24 cellular contexts compared by ENCODE assay signal in the genomic region with DNA sequence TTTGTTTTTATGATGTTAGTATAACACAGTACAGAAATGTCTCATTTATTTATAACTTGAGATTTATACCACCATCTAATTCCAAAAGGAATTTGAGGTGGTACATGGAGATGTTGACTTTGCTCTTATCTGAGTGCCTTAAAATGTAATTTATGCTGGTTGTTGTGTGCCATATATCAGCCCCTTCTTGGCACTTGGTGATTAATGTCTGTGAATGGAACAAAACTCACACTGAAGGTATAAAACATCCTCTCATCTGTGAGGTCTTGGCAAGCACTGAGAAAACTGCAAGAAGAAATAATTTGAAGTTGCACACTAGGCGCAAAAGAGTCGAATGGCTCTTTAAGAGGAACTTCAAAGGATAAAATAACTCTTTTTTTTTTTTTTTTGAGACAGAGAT.
"Had no signal": no experiment of that assay in that cellular context is flagged by ENCODE, and none has a peak within 500 bp of the region (broad histone marks: within the 10 kb centered on the region; RNA-seq: fewer than 3 reads in every experiment).

No MANE protein-coding gene starts in this region.

- H3K9me3 ChIP-seq: heart right ventricle, left ventricle myocardium inferior, ovary, right atrium auricular region, right lobe of liver, tibial nerve, vagina had no signal

- H3K4me3 ChIP-seq: heart right ventricle, hepatocyte, left ventricle myocardium inferior, lung, ovary, right atrium auricular region, right lobe of liver, smooth muscle cell, tibial nerve, vagina had no signal

- DNase-seq: heart right ventricle; kidney glomerular epithelial cell; left cardiac atrium; left ventricle myocardium inferior; mesendoderm; naive thymus-derived CD4-positive, alpha-beta T cell; nucleus accumbens; ovary; right lobe of liver; stimulated activated CD4-positive, alpha-beta T cell treated with anti-CD3 and anti-CD28 coated beads, Interleukin-1b, Interleukin-23, amount 100 ng/mL, for 48 hours; stimulated activated CD4-positive, alpha-beta T cell treated with anti-CD3 and anti-CD28 coated beads, Interleukin-2, amount 100 ng/mL, for 48 hours; stimulated activated CD4-positive, alpha-beta T cell treated with anti-CD3 and anti-CD28 coated beads, Interleukin-4, amount 100 ng/mL, for 4 hours; stimulated activated CD8-positive, alpha-beta memory T cell treated with anti-CD3 and anti-CD28 coated beads, Interleukin-4, amount 100 ng/mL, for 48 hours; stimulated activated naive CD4-positive, alpha-beta T cell treated with Interleukin-2 at 50 U/mL for 16 hours; stimulated activated naive CD8-positive, alpha-beta T cell treated with anti-CD3 and anti-CD28 coated beads, Interleukin-15, amount 100 ng/mL, for 72 hours; substantia nigra had no signal

- H3K27ac ChIP-seq: heart right ventricle, hepatocyte, left ventricle myocardium inferior, ovary, right atrium auricular region, right lobe of liver, tibial nerve, vagina had no signal

- H3K36me3 ChIP-seq: heart right ventricle, left ventricle myocardium inferior, ovary, right atrium auricular region, right lobe of liver, tibial nerve, vagina had no signal

- ATAC-seq: heart right ventricle; left cardiac atrium; naive thymus-derived CD4-positive, alpha-beta T cell; natural killer cell treated with Interleukin-12 subunit alpha and Interleukin-12 subunit beta and Interleukin-15 and Interleukin-18, amount 100 ng/mL, for 72 hours; right lobe of liver; stimulated activated memory B cell treated with anti-CD40 and anti-IgM and Interleukin-4, amounts not matched to agents 10 μg/mL and 1 μg/mL and 100 μg/mL, for 72 hours; stimulated activated naive CD8-positive, alpha-beta T cell treated with anti-CD3 and anti-CD28 coated beads, Interleukin-15, amount 100 ng/mL, for 72 hours had no signal

- H3K4me1 ChIP-seq: right lobe of liver, vagina had no signal
